8 cellular contexts compared by ENCODE assay signal in the genomic region with DNA sequence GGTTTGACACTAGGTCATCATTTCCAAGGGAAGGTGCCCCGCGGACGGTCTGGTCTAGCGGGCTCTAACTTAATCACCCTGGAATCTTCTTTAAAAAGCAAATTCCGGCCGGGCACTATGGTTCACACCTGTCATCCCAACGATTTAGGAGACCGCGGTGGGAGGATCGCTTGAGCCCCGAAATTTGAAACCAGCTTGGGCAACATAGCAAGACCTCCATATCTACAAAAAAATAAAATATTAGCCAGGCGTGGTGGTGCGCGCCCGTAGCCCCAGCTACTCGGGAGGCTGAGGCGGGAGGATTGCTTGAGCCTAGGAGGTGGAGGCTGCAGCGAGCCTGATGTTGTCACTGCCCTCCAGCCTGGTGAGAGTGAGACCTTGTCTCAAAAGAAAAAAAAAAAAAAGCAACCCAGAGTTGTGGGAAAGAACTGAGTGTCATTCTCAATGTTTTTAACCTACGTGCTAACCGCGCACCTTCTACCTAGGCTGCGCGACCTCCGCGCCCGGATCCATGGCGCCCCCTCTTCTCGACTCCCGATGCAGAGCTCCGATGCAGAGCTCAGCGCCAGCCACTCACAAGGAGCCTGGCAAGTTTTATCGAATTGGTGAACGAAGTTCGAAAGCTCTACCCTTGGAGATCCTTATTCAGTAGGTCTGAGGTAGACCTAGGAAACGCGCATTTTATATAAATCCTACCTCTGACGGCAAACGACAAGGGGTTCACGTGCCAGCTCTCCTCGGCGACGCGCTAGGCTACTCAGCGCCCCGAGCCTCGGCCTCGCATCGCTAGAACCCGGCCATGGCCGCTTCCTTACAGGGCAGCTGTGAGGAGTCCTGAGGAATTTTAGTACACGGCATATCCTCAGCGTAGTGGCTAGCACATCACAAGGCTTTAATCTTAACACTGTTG. TPM values are rescaled to one million over a fixed set of nuclear protein-coding genes. Genes with fewer than 3 reads are reported as not detected.
DNase-seq lines count a peak whose midpoint lies in the region; ATAC-seq and TF ChIP-seq lines count a peak whose summit lies in the region.

No MANE protein-coding gene starts in this region.

- H4K20me1 ChIP-seq in PC-9 (ENCODE audit: insufficient read depth), result no peaks in the 10 kb centered on the region; the same call in 1 of the 2 replicates

- H3K4me2 ChIP-seq in PC-9, result peak overlapping the region; percentile 98
- H3K4me2 ChIP-seq in mesenchymal stem cell (ENCODE audit: low read length, poor library complexity, severe bottlenecking), result peak overlapping the region; percentile 78

- H3K9me3 ChIP-seq in PC-9 (ENCODE audit: insufficient read depth, low read depth) (0 out of 2 replicates have a peak, but pooled peaks cover 3% of the 10 kb centered on the region), mesenchymal stem cell (ENCODE audit: control insufficient read depth, low read length) (no peaks in the 10 kb centered on the region), tibial nerve (peaks cover 0 to 2% (median 0%) of the 10 kb centered on the region in 4 donors)

- no peak overlapping the region for H2BK15ac ChIP-seq in mesenchymal stem cell (ENCODE audit: low read depth, poor library complexity, severe bottlenecking)

- peak in 1 of 2 donors; percentile 23 for TF ChIP-seq EP300 in tibial nerve (IDR thresholded peaks at IDR 0.05)

- peak overlapping the region; percentile 85 for H4K8ac ChIP-seq in mesenchymal stem cell (ENCODE audit: low read length)

- TF ChIP-seq POLR2A in tibial nerve (IDR thresholded peaks at IDR 0.05), result no peak

- H3K79me2 ChIP-seq in PC-9 (ENCODE audit: low read depth), result peaks cover 13% of the 10 kb centered on the region

- POLR2A ChIA-PET in PC-9 (lab: Charles Lee; ENCODE audit: unreplicated experiment), result interaction anchor here (0.7 to 1.0 kb wide), 4 partner anchors 29 to 251 kb away, joined by 16 to 34 read pairs (median 24); no protein-coding TSS in a partner anchor

- H4K91ac ChIP-seq in mesenchymal stem cell (ENCODE audit: low read length), result no peak overlapping the region

- BruUV-seq in PC-9 (replicated peaks; lab: Mats Ljungman, UMichigan), result no TSS peak

- peak overlapping the region; percentile 100 for H3K4me3 ChIP-seq in PC-9
- peak overlapping the region; percentile 58 to 87 for H3K4me3 ChIP-seq in mesenchymal stem cell (ENCODE audit: insufficient read depth in 1 of 2, low read depth in 1 of 2, low read length in 2 of 2)
- peak overlapping the region; percentile 72 to 81 (median 76) for H3K4me3 ChIP-seq in tibial nerve

- 36% methylated on average over 52 of the region's 52 CpGs for WGBS in mesenchymal stem cell
- 33 to 34% methylated on average over 52 of the region's 52 CpGs for WGBS in tibial nerve, 2 donors

- no peaks in the 10 kb centered on the region for H3K79me1 ChIP-seq in mesenchymal stem cell (replicated peaks; ENCODE audit: low read length, poor library complexity, severe bottlenecking)

- H3K18ac ChIP-seq in mesenchymal stem cell (ENCODE audit: low read depth in 1 of 2, low read length in 2 of 2), result peak overlapping the region; percentile 23 to 87

- intact Hi-C loops in PC-9 (cut with micrococcal nuclease; ENCODE audit: unreplicated experiment), result loop anchor here (1.0 to 10.0 kb wide), 6 partner anchors 81 to 341 kb away; a partner anchor contains a TSS

- no peak overlapping the region for H3K14ac ChIP-seq in mesenchymal stem cell (ENCODE audit: low read length in 2 of 2)

- H3K9me2 ChIP-seq in PC-9 (ENCODE audit: insufficient read depth), result 0 out of 2 replicates have a peak, but pooled peaks cover 4% of the 10 kb centered on the region

- CTCF ChIA-PET in PC-9 (lab: Charles Lee), result interaction anchor here (0.6 to 1.0 kb wide), 9 partner anchors 143 to 659 kb away, joined by 3 to 22 read pairs (median 7); no protein-coding TSS in a partner anchor

- peak overlapping the region in 1 of 2 experiments; percentile 83 for H2BK12ac ChIP-seq in mesenchymal stem cell (ENCODE audit: low read length in 2 of 2)

- no peak for TF ChIP-seq CTCF in PC-9 (conservative IDR thresholded peaks at IDR 0.05)
- no peak for TF ChIP-seq CTCF in tibial nerve (IDR thresholded peaks at IDR 0.05)

- DNase-seq in activated CD8-positive, alpha-beta memory T cell treated with anti-CD3 and anti-CD28 coated beads for 48 hours (ENCODE audit: low read depth in 2 of 3, low spot score in 2 of 3), result peak in 2 of 3 experiments; percentile 2
- no peak for DNase-seq in activated CD8-positive, alpha-beta memory T cell treated with anti-CD3 and anti-CD28 coated beads for 24 hours
- peak in 1 of 2 experiments; percentile 50 for DNase-seq in PC-9
- peak; percentile 45 for DNase-seq in dedifferentiated amniotic fluid mesenchymal stem cell (ENCODE audit: extremely low spot score)
- no peak for DNase-seq in mesenchymal stem cell
- DNase-seq in tibial nerve (ENCODE audit: low spot score in 2 of 2), result no peak
- DNase-seq in mesenteric fat pad (ENCODE audit: low spot score), result no peak

- H2AFZ ChIP-seq in PC-9 (peak overlapping the region; percentile 99), mesenchymal stem cell (ENCODE audit: low read depth, low read length) (peak overlapping the region; percentile 66)

- H3K27me3 ChIP-seq in PC-9 (ENCODE audit: insufficient read depth, low read depth) (no peaks in the 10 kb centered on the region), mesenchymal stem cell (ENCODE audit: control insufficient read depth in 1 of 2, insufficient read depth in 1 of 2, low read length in 2 of 2) (no peaks in the 10 kb centered on the region), tibial nerve (no peaks in the 10 kb centered on the region)

- H2AK5ac ChIP-seq in mesenchymal stem cell (ENCODE audit: low read length, severe bottlenecking), result no peak overlapping the region

- no peak overlapping the region for H3K23ac ChIP-seq in mesenchymal stem cell (ENCODE audit: low read length in 2 of 2)

- H3K4me1 ChIP-seq in PC-9 (replicated peaks; ENCODE audit: insufficient read depth) (peaks cover 28% of the 10 kb centered on the region), mesenchymal stem cell (ENCODE audit: control insufficient read depth, insufficient read depth, low read depth, low read length) (peaks cover 6% of the 10 kb centered on the region), tibial nerve (peaks cover 0 to 28% (median 8%) of the 10 kb centered on the region in 4 donors)

- no peak overlapping the region for H2BK5ac ChIP-seq in mesenchymal stem cell (ENCODE audit: low read depth, low read length, poor library complexity, severe bottlenecking)

- ATAC-seq in HG02763 (IDR thresholded peaks at IDR 0.05; ENCODE audit: unreplicated experiment), result peak; percentile 21

- peak overlapping the region; percentile 91 for H3K9ac ChIP-seq in mesenchymal stem cell (ENCODE audit: low read length)

- H3K36me3 ChIP-seq in PC-9 (ENCODE audit: low read depth) (peaks cover 5% of the 10 kb centered on the region; the same call in 1 of the 2 replicates), mesenchymal stem cell (ENCODE audit: control insufficient read depth in 1 of 2, insufficient read depth in 2 of 2, low read depth in 1 of 2, low read length in 2 of 2) (peaks cover 0 to 15% of the 10 kb centered on the region in 2 experiments), tibial nerve (peaks cover 0 to 11% (median 0%) of the 10 kb centered on the region in 3 donors)

- H3K4ac ChIP-seq in mesenchymal stem cell (ENCODE audit: low read depth in 1 of 2, low read length in 2 of 2), result peak overlapping the region; percentile 28 to 58

- peak overlapping the region; percentile 21 for H2BK120ac ChIP-seq in mesenchymal stem cell (ENCODE audit: low read depth, low read length)

- 0 out of 2 replicates have a peak, but pooled peaks cover 8% of the 10 kb centered on the region for H3F3A ChIP-seq in PC-9 (ENCODE audit: insufficient read depth, low read depth)

- H3K27ac ChIP-seq in PC-9 (no peak overlapping the region), mesenchymal stem cell (ENCODE audit: low read length, poor library complexity, severe bottlenecking) (peak overlapping the region; percentile 65), tibial nerve (peak overlapping the region; percentile 53 to 92 (median 66))

RNA-seq across cellular contexts. Expression of a gene that starts 0.9 kb away (rescaled TPM):
- total RNA-seq in PC-9 (2021), result 52.1 and 55.8 TPM in 2 replicates
- polyA plus RNA-seq in mesenchymal stem cell (2013, experiment 1 of 2), result 88.2 TPM
- 101 TPM for polyA plus RNA-seq in mesenchymal stem cell (2013, experiment 2 of 2)
- total RNA-seq in tibial nerve, result 10 to 100 TPM; 33.3 to 64.9 (median 56.9) TPM
- 20.4 TPM for total RNA-seq in mesenteric fat pad

Comparison
In these comparisons a context has a peak if more than half of its experiments do, and no peak if none do; other contexts are left out.
1. DNase-seq: peak in activated CD8-positive, alpha-beta memory T cell treated with anti-CD3 and anti-CD28 coated beads for 48 hours (2 of 3) and dedifferentiated amniotic fluid mesenchymal stem cell (single experiment); none in activated CD8-positive, alpha-beta memory T cell treated with anti-CD3 and anti-CD28 coated beads for 24 hours (single experiment), mesenchymal stem cell (single experiment), tibial nerve (0 of 2) and mesenteric fat pad (single experiment).
2. Peak in every context shown above with its lines, with median percentiles within 50 percentile points of each other: H3K4me3 ChIP-seq.